ENCODE assay signal across 1 cellular context in the genomic region with DNA sequence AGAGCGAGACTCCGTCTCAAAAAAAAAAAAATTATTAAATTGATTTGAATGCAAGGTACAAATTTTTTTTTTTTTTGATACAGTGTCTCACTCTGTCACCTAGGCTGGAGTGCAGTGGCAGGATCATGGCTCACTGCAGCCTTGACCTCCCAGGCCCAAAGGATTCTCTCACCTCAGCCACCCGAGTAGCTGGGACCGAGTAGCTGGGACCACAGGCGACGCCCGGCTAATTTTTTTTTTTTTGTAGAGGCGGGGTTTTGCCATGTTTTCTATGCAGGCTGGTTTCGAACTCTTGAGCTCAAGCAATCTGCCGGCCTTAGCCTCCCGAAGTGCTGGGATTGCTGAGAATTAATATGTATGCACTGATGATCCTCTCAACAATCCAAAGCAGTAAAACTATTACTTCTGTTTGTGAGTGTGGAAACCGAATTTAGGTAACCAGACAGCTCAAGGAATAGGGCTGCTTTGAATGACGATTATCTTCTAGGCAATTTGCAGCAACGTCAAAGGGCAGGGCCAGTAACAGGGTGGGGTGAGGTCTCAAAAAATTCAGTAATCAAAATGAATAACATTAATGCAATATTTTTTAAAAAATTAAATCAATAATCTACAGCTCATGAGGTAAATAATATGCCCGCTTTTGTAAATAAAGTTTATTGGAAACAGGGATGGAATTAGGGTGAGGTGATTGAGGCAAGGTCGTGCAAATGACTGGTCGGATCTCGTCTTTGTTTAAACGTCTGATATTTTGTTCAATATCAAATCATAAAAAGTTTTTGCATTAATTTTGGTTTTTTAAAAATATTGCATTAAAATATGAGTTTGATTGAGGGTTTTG.
TF ChIP-seq lines count a peak whose summit lies in the region.

No MANE protein-coding gene starts in this region.

TF ChIP-seq in WTC11, 78 proteins besides CTCF, POLR2A, EP300 and RAD21 (continued from another document):
- TF ChIP-seq, protein P1, sequence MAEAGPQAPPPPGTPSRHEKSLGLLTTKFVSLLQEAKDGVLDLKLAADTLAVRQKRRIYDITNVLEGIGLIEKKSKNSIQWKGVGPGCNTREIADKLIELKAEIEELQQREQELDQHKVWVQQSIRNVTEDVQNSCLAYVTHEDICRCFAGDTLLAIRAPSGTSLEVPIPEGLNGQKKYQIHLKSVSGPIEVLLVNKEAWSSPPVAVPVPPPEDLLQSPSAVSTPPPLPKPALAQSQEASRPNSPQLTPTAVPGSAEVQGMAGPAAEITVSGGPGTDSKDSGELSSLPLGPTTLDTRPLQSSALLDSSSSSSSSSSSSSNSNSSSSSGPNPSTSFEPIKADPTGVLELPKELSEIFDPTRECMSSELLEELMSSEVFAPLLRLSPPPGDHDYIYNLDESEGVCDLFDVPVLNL (CRISPR knock-in tag; IDR thresholded peaks at IDR 0.05; ENCODE audit: borderline replicate concordance, low read depth): no peak
- TF ChIP-seq JUN (CRISPR knock-in tag; IDR thresholded peaks at IDR 0.05): no peak
- TF ChIP-seq, protein P2, sequence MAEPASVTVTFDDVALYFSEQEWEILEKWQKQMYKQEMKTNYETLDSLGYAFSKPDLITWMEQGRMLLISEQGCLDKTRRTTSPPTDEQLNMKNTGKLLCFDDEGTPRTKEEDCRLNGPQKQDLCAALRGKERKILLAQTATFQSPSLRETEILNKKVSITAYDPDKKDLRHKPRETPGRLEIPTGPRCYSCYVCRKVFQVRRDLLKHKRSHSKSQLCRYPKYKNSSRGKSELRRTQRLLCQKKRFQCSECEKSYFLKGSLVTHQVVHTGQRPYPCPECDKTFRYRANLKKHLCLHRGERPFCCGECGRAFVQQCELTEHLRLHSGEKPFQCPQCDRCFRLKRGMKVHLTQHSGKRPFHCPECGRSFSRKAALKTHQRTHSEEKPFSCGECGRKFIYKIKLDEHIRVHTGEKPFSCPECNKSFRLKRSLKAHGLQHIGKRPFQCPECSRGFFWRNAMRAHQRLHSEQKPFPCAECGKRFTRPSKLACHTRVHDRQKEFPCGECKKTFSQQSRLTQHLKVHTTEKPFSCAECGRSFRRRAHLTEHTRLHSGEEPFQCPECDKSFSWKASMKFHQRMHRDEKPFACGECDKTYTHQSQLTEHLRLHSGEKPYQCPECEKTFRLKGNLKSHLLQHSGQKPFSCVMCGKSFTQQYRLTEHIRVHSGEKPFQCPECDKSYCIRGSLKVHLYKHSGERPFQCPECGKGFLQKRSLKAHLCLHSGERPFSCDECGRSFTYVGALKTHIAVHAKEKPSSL (CRISPR knock-in tag; conservative IDR thresholded peaks at IDR 0.05): no peak
